35 cellular contexts compared by ENCODE assay signal in the genomic region with DNA sequence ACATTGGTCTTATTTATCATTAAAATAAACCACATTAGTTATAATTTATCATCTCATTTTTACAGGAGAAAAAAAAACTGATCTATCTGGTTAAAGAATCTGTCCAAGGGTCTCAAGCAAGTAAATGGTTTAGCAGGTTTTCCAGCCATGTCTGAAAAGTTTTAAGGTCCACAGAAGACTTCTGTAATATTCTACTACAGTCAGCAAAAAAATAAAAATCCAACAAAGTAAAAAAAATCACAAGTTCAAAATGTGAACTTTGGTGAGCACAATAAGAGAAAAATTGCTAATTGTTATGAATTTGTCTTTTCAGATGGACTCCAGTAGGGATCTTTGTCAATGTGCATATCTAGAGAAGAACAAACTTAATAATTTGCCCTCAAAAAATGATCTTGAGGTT. TPM values are rescaled to one million over a fixed set of nuclear protein-coding genes. Genes with fewer than 3 reads are reported as not detected.
"Had no signal": no experiment of that assay in that cellular context is flagged by ENCODE, and none has a peak within 500 bp of the region (broad histone marks: within the 10 kb centered on the region; RNA-seq: fewer than 3 reads in every experiment).

No MANE protein-coding gene starts in this region.

- H3K4me2 ChIP-seq: neural progenitor cell, smooth muscle cell had no signal

- DNase-seq: naive thymus-derived CD4-positive, alpha-beta T cell; natural killer cell; occipital lobe; ovary; posterior cingulate gyrus; psoas muscle; right cardiac atrium; spleen; stimulated activated CD4-positive, alpha-beta T cell treated with anti-CD3 and anti-CD28 coated beads, Interleukin-12 subunit alpha, Interleukin-12 subunit beta, amount 100 ng/mL, for 4 hours; stimulated activated CD4-positive, alpha-beta T cell treated with anti-CD3 and anti-CD28 coated beads, Interleukin-1b, Interleukin-23, amount 100 ng/mL, for 48 hours; stimulated activated CD4-positive, alpha-beta T cell treated with anti-CD3 and anti-CD28 coated beads, Interleukin-4, amount 100 ng/mL, for 1 hour; stimulated activated CD4-positive, alpha-beta T cell treated with anti-CD3 and anti-CD28 coated beads, Interleukin-4, amount 100 ng/mL, for 4 hours; stimulated activated CD8-positive, alpha-beta memory T cell treated with anti-CD3 and anti-CD28 coated beads, Interleukin-4, amount 100 ng/mL, for 48 hours; stimulated activated naive CD4-positive, alpha-beta T cell; stimulated activated naive CD8-positive, alpha-beta T cell treated with anti-CD3 and anti-CD28 coated beads, Interleukin-15, amount 100 ng/mL, for 72 hours; stimulated activated naive CD8-positive, alpha-beta T cell treated with anti-CD3 and anti-CD28 coated beads, Interleukin-15, Interleukin-2, amounts not matched to agents 100 U/mL and 50 U/mL, for 24 hours; substantia nigra; testis; tibial artery; transverse colon; upper lobe of right lung; uterus had no signal

- H2AFZ ChIP-seq: neural progenitor cell, parathyroid adenoma had no signal

- H3K9ac ChIP-seq: neural progenitor cell, parathyroid adenoma had no signal

- H3K4me1 ChIP-seq: parathyroid adenoma, psoas muscle, spleen, suprapubic skin, testis, tibial artery, transverse colon, upper lobe of right lung, uterus had no signal

- H3K36me3 ChIP-seq: neural progenitor cell, ovary, spleen, suprapubic skin, tibial artery, transverse colon, upper lobe of right lung, uterus had no signal

- H3K9me3 ChIP-seq: ovary, psoas muscle, spleen, suprapubic skin, testis, tibial artery, transverse colon, upper lobe of right lung, uterus had no signal

- H3K4me3 ChIP-seq: neural progenitor cell, ovary, psoas muscle, skin epidermis, smooth muscle cell, spleen, suprapubic skin, testis, tibial artery, transverse colon, upper lobe of right lung, uterus had no signal

- H3K27ac ChIP-seq: neural progenitor cell, ovary, parathyroid adenoma, psoas muscle, skin epidermis, spleen, suprapubic skin, testis, tibial artery, transverse colon, upper lobe of right lung, uterus had no signal

- ATAC-seq: naive thymus-derived CD4-positive, alpha-beta T cell; natural killer cell; psoas muscle; right cardiac atrium; sciatic nerve; stimulated activated memory B cell treated with anti-CD40 and anti-IgM and Interleukin-4, amounts not matched to agents 10 μg/mL and 1 μg/mL and 100 μg/mL, for 72 hours; stimulated activated naive CD8-positive, alpha-beta T cell treated with anti-CD3 and anti-CD28 coated beads, Interleukin-15, amount 100 ng/mL, for 72 hours; stimulated activated naive CD8-positive, alpha-beta T cell treated with anti-CD3 and anti-CD28 coated beads, Interleukin-15, Interleukin-2, amounts not matched to agents 100 U/mL and 50 U/mL, for 24 hours; upper lobe of right lung had no signal

- H3K27me3 ChIP-seq: neural progenitor cell, ovary, spleen, suprapubic skin, testis, tibial artery, transverse colon, upper lobe of right lung, uterus had no signal

RNA-seq across cellular contexts. Expression of a gene that starts 1.3 kb away (rescaled TPM):
- total RNA-seq: naive thymus-derived CD4-positive, alpha-beta T cell; natural killer cell; occipital lobe; osteoblast; ovary; progenitor cell of endocrine pancreas; psoas muscle; renal cortical epithelial cell; right cardiac atrium; sciatic nerve; smooth muscle cell; spleen; suprapubic skin; testis; transverse colon; upper lobe of right lung; urinary bladder; uterus had no signal
- polyA plus RNA-seq: naive thymus-derived CD4-positive, alpha-beta T cell; neural cell; ovary; psoas muscle; right cardiac atrium; smooth muscle cell; spleen; thymus; urinary bladder had no signal

RNA-seq across cellular contexts. Expression of a gene that starts 11.3 kb away (rescaled TPM):
- total RNA-seq: naive thymus-derived CD4-positive, alpha-beta T cell; natural killer cell; occipital lobe; osteoblast; ovary; progenitor cell of endocrine pancreas; psoas muscle; renal cortical epithelial cell; right cardiac atrium; sciatic nerve; smooth muscle cell; spleen; suprapubic skin; testis; transverse colon; upper lobe of right lung; urinary bladder; uterus had no signal
- polyA plus RNA-seq: naive thymus-derived CD4-positive, alpha-beta T cell; neural cell; ovary; psoas muscle; right cardiac atrium; smooth muscle cell; spleen; urinary bladder had no signal

RNA-seq across cellular contexts. Expression of a gene that starts 24.3 kb away (rescaled TPM):
- total RNA-seq: naive thymus-derived CD4-positive, alpha-beta T cell; natural killer cell; occipital lobe; ovary; progenitor cell of endocrine pancreas; psoas muscle; renal cortical epithelial cell; right cardiac atrium; sciatic nerve; smooth muscle cell; spleen; suprapubic skin; transverse colon; upper lobe of right lung; urinary bladder; uterus had no signal
- polyA plus RNA-seq: naive thymus-derived CD4-positive, alpha-beta T cell; neural cell; ovary; psoas muscle; right cardiac atrium; smooth muscle cell; spleen; thymus; urinary bladder had no signal

RNA-seq across cellular contexts. Expression of a gene that starts 40.1 kb away (rescaled TPM):
- total RNA-seq: naive thymus-derived CD4-positive, alpha-beta T cell; natural killer cell; occipital lobe; ovary; progenitor cell of endocrine pancreas; psoas muscle; renal cortical epithelial cell; right cardiac atrium; sciatic nerve; smooth muscle cell; spleen; suprapubic skin; transverse colon; upper lobe of right lung; urinary bladder; uterus had no signal
- polyA plus RNA-seq: naive thymus-derived CD4-positive, alpha-beta T cell; neural cell; ovary; psoas muscle; right cardiac atrium; smooth muscle cell; spleen; thymus; urinary bladder had no signal
